ENCODE assay signal across 12 cellular contexts in the genomic region with DNA sequence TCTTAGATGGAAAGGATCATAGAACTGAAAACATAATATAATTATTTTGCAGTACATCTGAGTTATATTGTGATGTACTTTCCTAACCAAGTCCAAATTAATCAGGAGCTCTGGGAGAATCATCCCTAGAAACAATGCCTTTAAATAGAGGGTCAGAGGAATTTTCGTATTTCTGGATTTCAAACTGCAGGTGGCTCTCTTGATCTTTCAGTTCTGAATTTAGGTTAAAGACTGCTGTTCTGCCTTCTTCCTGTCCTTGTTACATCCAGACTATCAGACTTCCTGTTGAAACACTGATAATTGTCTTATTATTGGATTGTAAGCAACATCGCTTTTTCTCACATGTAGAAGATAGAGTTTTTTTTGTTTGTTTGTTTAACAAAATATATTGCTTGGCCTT.
A peak's percentile ranks its signal among the peaks of the same experiment; 100 is the strongest.
DNase-seq lines count a peak whose midpoint lies in the region; ATAC-seq, FAIRE-seq and TF ChIP-seq lines count a peak whose summit lies in the region.
"Had no signal": no experiment of that assay in that cellular context is flagged by ENCODE, and none has a peak within 500 bp of the region (broad histone marks: within the 10 kb centered on the region; RNA-seq: fewer than 3 reads in every experiment).

No MANE protein-coding gene starts in this region.

- H3K4me1 Mint-ChIP-seq in T-cell: peaks cover 0 to 1% (median 0%) of the 10 kb centered on the region in 3 donors

- H3K4me1 ChIP-seq in small intestine (ENCODE audit: control insufficient read depth in 2 of 2, insufficient read depth in 1 of 2, low read depth in 1 of 2, low read length in 1 of 2): no peaks in the 10 kb centered on the region
- H3K4me1 ChIP-seq: body of pancreas, heart right ventricle, vagina had no signal

- H3K27ac Mint-ChIP-seq in T-cell: no peak overlapping the region

- peak; percentile 19 for FAIRE-seq in small intestine (lab: Jason Lieb, UNC)

- no peaks in the 10 kb centered on the region for H3K9me3 Mint-ChIP-seq in T-cell

- WGBS in small intestine, 3 donors: 65 to 81% (median 77%) methylated on average over 2 of the region's 2 CpGs

- POLR2A ChIA-PET in T-cell (lab: Charles Lee): no interaction called here

- CTCF ChIA-PET in T-cell (lab: Charles Lee): interaction anchor here in 1 of 2 donors (0.6 kb wide), 1 partner anchor 1004 kb away, joined by 3 read pairs; no protein-coding TSS in a partner anchor

- H3K27me3 ChIP-seq in small intestine (ENCODE audit: control insufficient read depth in 2 of 2, insufficient read depth in 2 of 2, low read length in 2 of 2) (no peaks in the 10 kb centered on the region), MG63 (no peaks in the 10 kb centered on the region)
- H3K27me3 ChIP-seq: body of pancreas, vagina had no signal

- peaks cover 0 to 6% of the 10 kb centered on the region in 2 donors for H3K27me3 Mint-ChIP-seq in T-cell

- peaks cover 5% of the 10 kb centered on the region for H3K36me3 Mint-ChIP-seq in T-cell

- ATAC-seq in T-cell (replicated peaks in 1 of 4): no peak
- ATAC-seq: body of pancreas, heart right ventricle had no signal

- H3K36me3 ChIP-seq in small intestine (ENCODE audit: control insufficient read depth in 2 of 2, insufficient read depth in 2 of 2, low read length in 2 of 2): no peaks in the 10 kb centered on the region
- no peaks in the 10 kb centered on the region for H3K36me3 ChIP-seq in MG63
- H3K36me3 ChIP-seq: heart right ventricle, vagina had no signal

- intact Hi-C loops in posterior vena cava (cut with DNase I): no loop called here

- peak; percentile 11 for DNase-seq in NCI-H82 (lab: John Stamatoyannopoulos, UW)
- no peak for DNase-seq in NCI-H82 treated with DMSO at 0.1 percent for 48 hours (lab: John Stamatoyannopoulos, UW; ENCODE audit: unreplicated experiment)
- peak; percentile 15 for DNase-seq in NCI-H510A treated with DMSO at 0.1 percent for 48 hours (lab: John Stamatoyannopoulos, UW)
- no peak for DNase-seq in epithelial cell of proximal tubule (ENCODE audit: low read depth)
- no peak for DNase-seq in small intestine
- no peak for DNase-seq in T-cell
- no peak for DNase-seq in MG63
- DNase-seq in posterior vena cava (ENCODE audit: low spot score): no peak
- DNase-seq: body of pancreas, heart right ventricle, nucleus accumbens had no signal

- no peak overlapping the region for H3K27ac ChIP-seq in small intestine (ENCODE audit: low read depth in 1 of 2, low read length in 1 of 2)
- H3K27ac ChIP-seq: body of pancreas, heart right ventricle, vagina had no signal

- H3K4me3 ChIP-seq in epithelial cell of proximal tubule (ENCODE audit: low read depth, low read length): no peak overlapping the region
- H3K4me3 ChIP-seq in small intestine (ENCODE audit: low read depth in 1 of 2, low read length in 2 of 2): no peak overlapping the region
- no peak overlapping the region for H3K4me3 ChIP-seq in MG63
- H3K4me3 ChIP-seq: body of pancreas, heart right ventricle, vagina had no signal

- H3K9me3 ChIP-seq in small intestine (ENCODE audit: control insufficient read depth, low read depth): no peaks in the 10 kb centered on the region
- no peaks in the 10 kb centered on the region for H3K9me3 ChIP-seq in MG63
- H3K9me3 ChIP-seq: body of pancreas, heart right ventricle, vagina had no signal

- no peak overlapping the region for H3K4me3 Mint-ChIP-seq in T-cell

- TF ChIP-seq CTCF in epithelial cell of proximal tubule (conservative IDR thresholded peaks at IDR 0.05; ENCODE audit: low read depth, low read length): peak; percentile 34

Comparison
In these comparisons a context has a peak if more than half of its experiments do, and no peak if none do; other contexts are left out.
1. DNase-seq: peak in NCI-H82 (single experiment) and NCI-H510A treated with DMSO at 0.1 percent for 48 hours (single experiment); none in NCI-H82 treated with DMSO at 0.1 percent for 48 hours (single experiment), epithelial cell of proximal tubule (single experiment), small intestine (single experiment), T-cell (0 of 34), MG63 (single experiment) and posterior vena cava (single experiment).